ENCODE assay signal across 22 cellular contexts in the genomic region with DNA sequence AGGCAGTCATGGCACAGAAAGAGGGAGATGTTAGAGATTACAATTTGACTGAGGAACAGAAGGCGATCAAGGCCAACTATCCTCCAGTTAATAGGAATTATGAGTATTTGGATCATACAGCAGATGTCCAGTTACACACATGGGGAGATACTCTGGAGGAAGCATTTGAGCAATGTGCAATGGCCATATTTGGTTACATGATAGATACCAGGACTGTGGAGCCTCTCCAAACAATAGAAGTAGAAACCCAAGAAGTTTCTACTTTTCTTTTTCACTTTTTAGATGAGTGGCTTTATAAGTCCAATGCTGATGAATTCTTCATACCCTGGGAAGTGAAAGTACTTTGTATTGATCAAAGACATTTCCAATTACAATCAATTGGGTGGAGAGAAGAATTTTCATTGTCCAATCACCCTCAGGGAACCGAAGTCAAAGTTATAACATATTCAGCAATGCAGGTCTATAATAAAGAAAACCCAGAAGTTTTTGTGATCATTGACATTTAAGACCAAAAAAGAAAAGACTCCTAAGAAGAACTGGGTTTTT.
DNase-seq lines count a peak whose midpoint lies in the region; ATAC-seq and TF ChIP-seq lines count a peak whose summit lies in the region.
"Had no signal": no experiment of that assay in that cellular context is flagged by ENCODE, and none has a peak within 500 bp of the region (broad histone marks: within the 10 kb centered on the region; RNA-seq: fewer than 3 reads in every experiment).

No MANE protein-coding gene starts in this region.

- DNase-seq in fibroblast of peridontal ligament (ENCODE audit: extremely low read depth) (peak; percentile 40), NCI-H1417 (lab: John Stamatoyannopoulos, UW) (no peak), erythroblast (lab: John Stamatoyannopoulos, UW) (no peak)
- DNase-seq in activated CD8-positive, alpha-beta memory T cell treated with anti-CD3 and anti-CD28 coated beads, Interleukin-2, amount 50 U/mL, for 48 hours: no peak
- DNase-seq: activated naive CD4-positive, alpha-beta T cell treated with anti-CD3 and anti-CD28 coated beads, Interleukin-2, amount 50 U/mL, for 16 hours; activated T-cell treated with anti-CD3 and anti-CD28 coated beads, Interleukin-2, amount 50 U/mL, for 48 hours; aorta; CD8-positive, alpha-beta T cell; DMS79 treated with DMSO at 0.1 percent for 48 hours; gastrocnemius medialis; islet precursor cell; KBM-7; NCI-H2081 treated with DMSO at 0.1 percent for 48 hours; NCI-H446 treated with DMSO at 0.1 percent for 48 hours; psoas muscle; stimulated activated CD4-positive, alpha-beta T cell treated with anti-CD3 and anti-CD28 coated beads, Interleukin-2, amount 100 ng/mL, for 24 hours; stimulated activated naive CD4-positive, alpha-beta T cell; tibial artery had no signal

- TF ChIP-seq POLR2A in erythroblast (IDR thresholded peaks at IDR 0.05; ENCODE audit: low read length): no peak

- ATAC-seq in GM18498 (IDR thresholded peaks at IDR 0.05; ENCODE audit: unreplicated experiment) (peak; percentile 65), GM21390 (IDR thresholded peaks at IDR 0.05; ENCODE audit: unreplicated experiment) (peak; percentile 83), HG03442 (IDR thresholded peaks at IDR 0.05; ENCODE audit: unreplicated experiment) (peak; percentile 75)
- ATAC-seq: CD8-positive, alpha-beta T cell; gastrocnemius medialis; HCT116; psoas muscle had no signal
